Comparison of ENCODE assay signal across 8 cellular contexts in the genomic region with DNA sequence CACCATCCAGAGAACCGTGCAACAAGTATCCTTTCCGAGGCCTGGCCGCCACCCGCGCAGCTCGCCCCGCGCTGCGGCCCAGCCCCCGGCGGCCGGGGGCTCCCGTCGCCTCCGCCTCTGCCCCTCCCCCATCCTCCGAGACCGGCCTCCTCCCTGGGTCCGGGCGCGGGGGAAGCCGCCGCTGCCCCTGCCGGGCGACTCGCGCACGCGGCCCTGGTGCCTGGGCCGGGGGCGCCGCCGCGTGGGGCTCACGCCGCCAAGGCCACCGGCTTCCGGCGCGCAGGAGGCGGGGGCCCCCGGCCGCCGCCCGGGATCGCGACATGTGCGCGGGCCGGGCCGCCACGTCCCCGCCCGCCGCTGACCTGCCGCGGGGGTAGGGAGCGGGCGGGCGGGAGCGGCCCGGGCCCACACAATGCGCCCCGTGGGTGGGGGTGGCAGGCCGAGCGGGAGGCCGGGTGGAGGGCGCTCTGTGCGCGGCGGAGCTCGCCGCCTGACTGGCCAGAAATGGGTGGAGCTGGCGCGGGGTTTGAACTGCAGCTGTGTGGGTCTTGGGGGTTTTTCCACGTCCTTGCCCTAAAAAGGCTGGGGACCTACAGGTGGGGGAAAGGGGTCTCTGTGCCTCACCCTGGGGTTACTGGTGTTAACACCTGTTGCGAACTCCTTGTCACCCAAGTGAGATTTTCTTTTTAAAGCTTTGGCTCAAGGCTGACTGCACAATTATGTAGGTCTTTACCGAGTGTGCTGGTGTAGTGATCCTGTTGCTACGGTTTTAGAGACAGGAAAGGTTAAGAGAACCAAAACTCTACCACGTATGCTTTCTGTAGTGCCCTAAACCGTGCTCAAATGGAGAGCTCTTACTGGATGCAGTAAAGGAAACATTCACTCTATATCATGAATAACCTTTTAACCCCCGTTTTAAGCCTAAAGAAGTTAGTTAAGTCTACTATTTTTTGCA. TPM values are rescaled to one million over a fixed set of nuclear protein-coding genes. Genes with fewer than 3 reads are reported as not detected.
DNase-seq lines count a peak whose midpoint lies in the region; ATAC-seq lines count a peak whose summit lies in the region.

No MANE protein-coding gene starts in this region.

- in situ Hi-C loops in G401 (cut with HindIII; ENCODE audit: low sequenced_read_pairs), result no loop called here

- DNase-seq in G401 (ENCODE audit: low spot score) (peak; percentile 43), HuH-7.5 (ENCODE audit: low spot score) (peak; percentile 20), cerebellar cortex (ENCODE audit: low spot score) (peak; percentile 37), left lobe of liver (ENCODE audit: low spot score) (peak; percentile 71), amniotic stem cell (lab: John Stamatoyannopoulos, UW) (no peak)
- peak; percentile 6 to 24 (median 10) for DNase-seq in activated CD4-positive, CD25-positive, alpha-beta regulatory T cell (lab: John Stamatoyannopoulos, UW)
- DNase-seq in stimulated activated CD4-positive, alpha-beta T cell treated with anti-CD3 and anti-CD28 coated beads, Interleukin-2, amount 100 ng/mL, for 24 hours, result peak; percentile 63 to 64

- ATAC-seq in GM21447 (IDR thresholded peaks at IDR 0.05; ENCODE audit: unreplicated experiment), result peak; percentile 50
- peak; percentile 73 for ATAC-seq in left lobe of liver

RNA-seq across cellular contexts. Expression of a gene that starts 32.3 kb away (rescaled TPM):
- total RNA-seq in G401 (2014; rRNA removed; shearing (Covaris generic)), result 107 and 149 TPM in 2 replicates
- total RNA-seq in left lobe of liver, result 27.2 TPM
